Comparison of ENCODE assay signal across 21 cellular contexts in the genomic region with DNA sequence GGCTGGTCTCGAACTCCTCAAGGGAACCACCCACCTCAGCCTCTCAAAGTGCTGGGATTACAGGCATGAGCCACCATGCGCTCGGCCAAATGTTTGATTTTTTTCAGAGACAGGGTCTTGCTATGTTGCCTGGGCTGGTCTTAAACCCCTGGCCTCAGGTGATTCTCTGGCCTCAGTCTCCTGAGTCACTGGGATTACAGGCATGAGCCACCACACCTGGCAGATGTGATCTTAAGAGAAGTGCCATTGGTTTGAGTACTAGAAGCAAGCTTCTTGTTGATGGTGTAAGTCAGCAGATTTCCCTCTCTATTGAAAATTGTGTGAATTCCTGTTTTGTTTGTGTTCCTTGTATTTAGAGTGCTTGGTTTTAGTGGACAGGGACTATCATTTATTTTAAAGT. TPM values are rescaled to one million over a fixed set of nuclear protein-coding genes. Genes with fewer than 3 reads are reported as not detected.
DNase-seq lines count a peak whose midpoint lies in the region; ATAC-seq and TF ChIP-seq lines count a peak whose summit lies in the region.
"Had no signal": no experiment of that assay in that cellular context is flagged by ENCODE, and none has a peak within 500 bp of the region (broad histone marks: within the 10 kb centered on the region; RNA-seq: fewer than 3 reads in every experiment).

No MANE protein-coding gene starts in this region.

- CTCF ChIA-PET in naive thymus-derived CD4-positive, alpha-beta T cell (lab: Charles Lee) = no interaction called here

- H3K27me3 ChIP-seq in GM23248 (replicated peaks; ENCODE audit: insufficient read depth) = no peaks in the 10 kb centered on the region
- no peaks in the 10 kb centered on the region for H3K27me3 ChIP-seq in naive thymus-derived CD4-positive, alpha-beta T cell (ENCODE audit: control insufficient read depth in 2 of 2, insufficient read depth in 2 of 2, low read length in 2 of 2)
- H3K27me3 ChIP-seq: foreskin keratinocyte, SJCRH30, uterus had no signal

- H3K27me3 Mint-ChIP-seq in T-helper 2 cell treated with Interferon-gamma antibody and Interleukin-4, amounts not matched to agents 5 μg/mL and 100 μg/mL, for 36 hours (ENCODE audit: low read depth) = no peaks in the 10 kb centered on the region
- no peaks in the 10 kb centered on the region for H3K27me3 Mint-ChIP-seq in activated naive CD8-positive, alpha-beta T cell treated with anti-CD3 and anti-CD28 coated beads, Interleukin-2, amount 50 U/mL, for 24 hours
- H3K27me3 Mint-ChIP-seq in naive thymus-derived CD4-positive, alpha-beta T cell = no peaks in the 10 kb centered on the region

- no peak overlapping the region for H3K9ac ChIP-seq in GM23248

- H3K9me3 ChIP-seq in GM23248 (ENCODE audit: low read depth) = no peaks in the 10 kb centered on the region
- H3K9me3 ChIP-seq in naive thymus-derived CD4-positive, alpha-beta T cell (ENCODE audit: control insufficient read depth in 2 of 3, low read length in 3 of 3) = no peaks in the 10 kb centered on the region
- no peaks in the 10 kb centered on the region for H3K9me3 ChIP-seq in mucosa of descending colon
- H3K9me3 ChIP-seq: SJCRH30, uterus had no signal

- peaks cover 64% of the 10 kb centered on the region for H3K4me1 ChIP-seq in GM23248 (ENCODE audit: insufficient read depth)
- H3K4me1 ChIP-seq in naive thymus-derived CD4-positive, alpha-beta T cell (ENCODE audit: control insufficient read depth in 2 of 2, insufficient read depth in 2 of 2, low read length in 2 of 2) = peaks cover 58 to 80% of the 10 kb centered on the region in 2 donors
- peaks cover 46% of the 10 kb centered on the region for H3K4me1 ChIP-seq in mucosa of descending colon (ENCODE audit: low read depth)

- H3K9me3 Mint-ChIP-seq in T-helper 2 cell treated with Interferon-gamma antibody and Interleukin-4, amounts not matched to agents 5 μg/mL and 100 μg/mL, for 36 hours = no peaks in the 10 kb centered on the region
- H3K9me3 Mint-ChIP-seq in activated naive CD8-positive, alpha-beta T cell treated with anti-CD3 and anti-CD28 coated beads, Interleukin-2, amount 50 U/mL, for 24 hours = no peaks in the 10 kb centered on the region
- H3K9me3 Mint-ChIP-seq in naive thymus-derived CD4-positive, alpha-beta T cell = peaks cover 0 to 2% (median 0%) of the 10 kb centered on the region in 11 donors
- H3K9me3 Mint-ChIP-seq: endodermal cell had no signal

- H3K36me3 ChIP-seq in GM23248 (ENCODE audit: low read depth) = peaks cover 9% of the 10 kb centered on the region; the same call in 1 of the 2 replicates
- H3K36me3 ChIP-seq in naive thymus-derived CD4-positive, alpha-beta T cell (ENCODE audit: control insufficient read depth in 2 of 3, insufficient read depth in 3 of 3, low read length in 3 of 3) = peaks cover 0 to 6% (median 3%) of the 10 kb centered on the region in 3 experiments
- no peaks in the 10 kb centered on the region for H3K36me3 ChIP-seq in mucosa of descending colon (ENCODE audit: low read depth)
- H3K36me3 ChIP-seq: uterus had no signal

- H3K4me1 Mint-ChIP-seq in T-helper 2 cell treated with Interferon-gamma antibody and Interleukin-4, amounts not matched to agents 5 μg/mL and 100 μg/mL, for 36 hours (ENCODE audit: low read depth) = peaks cover 62% of the 10 kb centered on the region
- H3K4me1 Mint-ChIP-seq in activated naive CD8-positive, alpha-beta T cell treated with anti-CD3 and anti-CD28 coated beads, Interleukin-2, amount 50 U/mL, for 24 hours = peaks cover 88% of the 10 kb centered on the region
- peaks cover 70 to 91% (median 83%) of the 10 kb centered on the region in 7 donors for H3K4me1 Mint-ChIP-seq in naive thymus-derived CD4-positive, alpha-beta T cell

- H3K9me2 ChIP-seq in GM23248 (ENCODE audit: insufficient read depth) = no peaks in the 10 kb centered on the region

- H3K79me2 ChIP-seq in GM23248 (ENCODE audit: insufficient read depth) = peaks cover 100% of the 10 kb centered on the region

- H3K27ac Mint-ChIP-seq in T-helper 2 cell treated with Interferon-gamma antibody and Interleukin-4, amounts not matched to agents 5 μg/mL and 100 μg/mL, for 36 hours = peak overlapping the region; percentile 59
- H3K27ac Mint-ChIP-seq in activated naive CD8-positive, alpha-beta T cell treated with anti-CD3 and anti-CD28 coated beads, Interleukin-2, amount 50 U/mL, for 24 hours = peak overlapping the region; percentile 81
- H3K27ac Mint-ChIP-seq in naive thymus-derived CD4-positive, alpha-beta T cell = peak overlapping the region; percentile 42 to 97 (median 86)
- H3K27ac Mint-ChIP-seq: endodermal cell had no signal

- peak overlapping the region; percentile 88 for H3K4me3 Mint-ChIP-seq in T-helper 2 cell treated with Interferon-gamma antibody and Interleukin-4, amounts not matched to agents 5 μg/mL and 100 μg/mL, for 36 hours
- H3K4me3 Mint-ChIP-seq in activated naive CD8-positive, alpha-beta T cell treated with anti-CD3 and anti-CD28 coated beads, Interleukin-2, amount 50 U/mL, for 24 hours = peak overlapping the region; percentile 47
- peak overlapping the region; percentile 79 to 99 (median 98) for H3K4me3 Mint-ChIP-seq in naive thymus-derived CD4-positive, alpha-beta T cell
- H3K4me3 Mint-ChIP-seq: endodermal cell had no signal

- ATAC-seq in activated naive CD8-positive, alpha-beta T cell treated with anti-CD3 and anti-CD28 coated beads, Interleukin-2, amount 50 U/mL, for 24 hours = no peak
- no peak for ATAC-seq in naive thymus-derived CD4-positive, alpha-beta T cell
- ATAC-seq in mucosa of descending colon (no peak), left cardiac atrium (no peak)
- ATAC-seq: foreskin keratinocyte, HepG2 had no signal

- no peak for TF ChIP-seq CTCF in mucosa of descending colon (IDR thresholded peaks at IDR 0.05)

- no peak overlapping the region for H3K4me2 ChIP-seq in GM23248 (ENCODE audit: unreplicated experiment)

- H3F3A ChIP-seq in GM23248 (ENCODE audit: insufficient read depth) = peaks cover 49% of the 10 kb centered on the region

- peak overlapping the region; percentile 3; the same call in 1 of the 2 replicates for H3K27ac ChIP-seq in GM23248
- H3K27ac ChIP-seq in naive thymus-derived CD4-positive, alpha-beta T cell (ENCODE audit: low read depth, low read length) = peak overlapping the region; percentile 52
- H3K27ac ChIP-seq: C4-2B, foreskin keratinocyte, SJCRH30, uterus had no signal

- in situ Hi-C loops in GM23248 (cut with MboI) = no loop called here

- DNase-seq in T-helper 2 cell treated with Interferon-gamma antibody and Interleukin-4, amounts not matched to agents 5 μg/mL and 100 μg/mL, for 36 hours (ENCODE audit: low spot score) = no peak
- DNase-seq in T-helper 2 cell (no peak), GM23248 (no peak), NCI-H524 (lab: John Stamatoyannopoulos, UW) (no peak), mucosa of descending colon (no peak), left cardiac atrium (no peak)
- DNase-seq in activated naive CD8-positive, alpha-beta T cell treated with anti-CD3 and anti-CD28 coated beads, Interleukin-2, amount 50 U/mL, for 24 hours = no peak
- no peak for DNase-seq in naive thymus-derived CD4-positive, alpha-beta T cell
- DNase-seq: activated CD4-positive, alpha-beta T cell treated with anti-CD3 and anti-CD28 coated beads, Interleukin-2, amount 50 U/mL, for 1 hour; central memory CD4-positive, alpha-beta T cell; DND-41; endodermal cell; foreskin keratinocyte; MM.1S; NCI-H187 treated with DMSO at 0.1 percent for 48 hours; NCI-H446 treated with DMSO at 0.1 percent for 48 hours; SJCRH30; stimulated activated CD4-positive, alpha-beta T cell treated with anti-CD3 and anti-CD28 coated beads, Interleukin-15, amount 100 ng/mL, for 24 hours; uterus had no signal

- no peak overlapping the region for H2AFZ ChIP-seq in GM23248

- WGBS in GM23248 (ENCODE audit: low coverage in 1 of 2, low lambda C conversion rate in 2 of 2, missing lambda C conversion rate in 2 of 2), 2 experiments = 95 to 96% methylated on average over 3 of the region's 3 CpGs

- H3K4me3 ChIP-seq in GM23248 = no peak overlapping the region
- no peak overlapping the region for H3K4me3 ChIP-seq in naive thymus-derived CD4-positive, alpha-beta T cell (ENCODE audit: low read length)
- H3K4me3 ChIP-seq in mucosa of descending colon = no peak overlapping the region
- H3K4me3 ChIP-seq: SJCRH30, uterus had no signal

- POLR2A ChIA-PET in naive thymus-derived CD4-positive, alpha-beta T cell (lab: Charles Lee) = interaction anchor here (1.0 to 17.8 kb wide), 2 partner anchors 13 to 19 kb away, joined by 4 to 306 read pairs; no protein-coding TSS in a partner anchor

- H3K36me3 Mint-ChIP-seq in T-helper 2 cell treated with Interferon-gamma antibody and Interleukin-4, amounts not matched to agents 5 μg/mL and 100 μg/mL, for 36 hours (ENCODE audit: low read depth) = peaks cover 76% of the 10 kb centered on the region
- H3K36me3 Mint-ChIP-seq in activated naive CD8-positive, alpha-beta T cell treated with anti-CD3 and anti-CD28 coated beads, Interleukin-2, amount 50 U/mL, for 24 hours (ENCODE audit: low read depth) = peaks cover 73% of the 10 kb centered on the region
- peaks cover 14 to 63% (median 41%) of the 10 kb centered on the region in 5 donors for H3K36me3 Mint-ChIP-seq in naive thymus-derived CD4-positive, alpha-beta T cell

- peaks cover 14% of the 10 kb centered on the region; the same call in 1 of the 2 replicates for H4K20me1 ChIP-seq in GM23248 (ENCODE audit: insufficient read depth)

- intact Hi-C loops in naive thymus-derived CD4-positive, alpha-beta T cell (cut with micrococcal nuclease) = no loop called here
- intact Hi-C loops in mucosa of descending colon (cut with DNase I, micrococcal nuclease) = no loop called here
- intact Hi-C loops in left cardiac atrium (cut with DNase I) = no loop called here

RNA-seq across cellular contexts. Expression of a gene that starts 5.2 kb away (rescaled TPM):
- total RNA-seq in GM23248 (2014; rRNA removed; shearing (Covaris generic)) = 496 and 560 TPM in 2 replicates
- 576 and 593 TPM in 2 replicates for polyA plus RNA-seq in GM23248 (2016; fragmentation: Nextera tagmentation; extraction: Ambion mirVana)
- 100 to 1,000 TPM; 176 to 683 (median 282) TPM for total RNA-seq in naive thymus-derived CD4-positive, alpha-beta T cell
- polyA plus RNA-seq in naive thymus-derived CD4-positive, alpha-beta T cell = 100 to 1,000 TPM; 519 to 668 TPM
- 100 to 1,000 TPM; 357 to 488 (median 444) TPM for total RNA-seq in mucosa of descending colon
- 100 to 1,000 TPM; 133 to 179 TPM for total RNA-seq in left cardiac atrium

RNA-seq across cellular contexts. Expression of a gene that starts 51.3 kb away (rescaled TPM):
- 26.9 and 38.3 TPM in 2 replicates for total RNA-seq in GM23248 (2014; rRNA removed; shearing (Covaris generic))
- 53.1 and 54.0 TPM in 2 replicates for polyA plus RNA-seq in GM23248 (2016; fragmentation: Nextera tagmentation; extraction: Ambion mirVana)
- 100 to 1,000 TPM in 2 of 5 experiments, 10 to 100 TPM in 3; 51.8 to 114 (median 62.6) TPM for total RNA-seq in naive thymus-derived CD4-positive, alpha-beta T cell
- polyA plus RNA-seq in naive thymus-derived CD4-positive, alpha-beta T cell = 100 to 1,000 TPM; 240 to 264 TPM
- total RNA-seq in mucosa of descending colon (10 to 100 TPM; 16.7 to 63.1 (median 39.1) TPM), left cardiac atrium (10 to 100 TPM; 51.7 to 64.7 TPM)

Comparison
In these comparisons a context has a peak if more than half of its experiments do, and no peak if none do; other contexts are left out.
1. H3K4me3 Mint-ChIP-seq: peak in every context shown above with its lines; median percentile 98 in naive thymus-derived CD4-positive, alpha-beta T cell; 88 in T-helper 2 cell treated with Interferon-gamma antibody and Interleukin-4, amounts not matched to agents 5 μg/mL and 100 μg/mL, for 36 hours; 47 in activated naive CD8-positive, alpha-beta T cell treated with anti-CD3 and anti-CD28 coated beads, Interleukin-2, amount 50 U/mL, for 24 hours.